Comparison of ENCODE assay signal across 13 cellular contexts in the genomic region with DNA sequence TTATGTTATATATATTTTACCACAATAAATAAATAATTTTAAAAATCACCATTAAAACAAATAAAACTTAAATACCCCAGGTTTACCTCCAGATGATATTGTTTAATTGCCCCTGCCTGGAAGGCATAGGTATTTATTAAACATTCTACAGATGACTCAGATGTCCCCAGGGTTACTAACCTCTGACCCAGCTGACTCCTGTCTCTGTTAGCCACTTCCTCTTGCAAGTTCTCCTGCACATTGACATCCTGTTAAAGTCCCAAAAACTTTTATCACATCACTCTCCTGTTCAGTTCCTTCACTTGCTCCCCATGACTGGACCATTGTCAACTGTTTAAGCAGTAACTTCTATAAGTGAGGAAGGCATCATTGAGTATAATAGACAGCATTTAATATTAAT. TPM values are rescaled to one million over a fixed set of nuclear protein-coding genes. Genes with fewer than 3 reads are reported as not detected.
DNase-seq lines count a peak whose midpoint lies in the region; ATAC-seq, FAIRE-seq and TF ChIP-seq lines count a peak whose summit lies in the region.
"Had no signal": no experiment of that assay in that cellular context is flagged by ENCODE, and none has a peak within 500 bp of the region (broad histone marks: within the 10 kb centered on the region; RNA-seq: fewer than 3 reads in every experiment).

No MANE protein-coding gene starts in this region.

- H3K36me3 Mint-ChIP-seq in MCF 10A (ENCODE audit: insufficient read depth, unreplicated experiment) (no peaks in the 10 kb centered on the region), nephron progenitor cell (ENCODE audit: low read depth) (no peaks in the 10 kb centered on the region)

- H3K4me3 Mint-ChIP-seq in MCF 10A (ENCODE audit: unreplicated experiment) (no peak overlapping the region), nephron progenitor cell (no peak overlapping the region)

- H3K27me3 Mint-ChIP-seq in MCF 10A (ENCODE audit: insufficient read depth, unreplicated experiment) (peaks cover 21% of the 10 kb centered on the region), nephron progenitor cell (ENCODE audit: low read depth, poor library complexity) (peaks cover 3% of the 10 kb centered on the region)

- H3K9me3 ChIP-seq in mammary epithelial cell (replicated peaks; ENCODE audit: insufficient read depth, low read length) (no peaks in the 10 kb centered on the region), OCI-LY3 (ENCODE audit: insufficient read depth, low read length) (no peaks in the 10 kb centered on the region)
- H3K9me3 ChIP-seq: transverse colon had no signal

- no peak overlapping the region for H2AFZ ChIP-seq in mammary epithelial cell (ENCODE audit: low read depth, low read length)
- no peak overlapping the region for H2AFZ ChIP-seq in OCI-LY3 (ENCODE audit: low read depth, low read length)

- H3K4me3 ChIP-seq in mammary epithelial cell (replicated peaks in 1 of 3; ENCODE audit: insufficient read depth in 1 of 3, low read depth in 2 of 3, low read length in 3 of 3) (no peak overlapping the region), OCI-LY3 (ENCODE audit: low read length) (no peak overlapping the region)
- H3K4me3 ChIP-seq: transverse colon had no signal

- H3K27ac ChIP-seq in mammary epithelial cell (ENCODE audit: insufficient read depth, low read depth, low read length) (no peak overlapping the region), OCI-LY3 (ENCODE audit: low read length) (no peak overlapping the region)
- H3K27ac ChIP-seq: transverse colon had no signal

- H3K4me1 ChIP-seq in mammary epithelial cell (ENCODE audit: insufficient read depth, low read length) (peaks cover 3% of the 10 kb centered on the region), OCI-LY3 (ENCODE audit: low read length) (peaks cover 40% of the 10 kb centered on the region)
- H3K4me1 ChIP-seq: transverse colon had no signal

- no peak overlapping the region for H3K27ac Mint-ChIP-seq in MCF 10A (ENCODE audit: low read depth, unreplicated experiment)
- no peak overlapping the region for H3K27ac Mint-ChIP-seq in nephron progenitor cell

- peak; percentile 99 for ATAC-seq in HG02981 (IDR thresholded peaks at IDR 0.05; ENCODE audit: unreplicated experiment)

- peak; percentile 6 for DNase-seq in MCF 10A (ENCODE audit: unreplicated experiment)
- DNase-seq in mammary epithelial cell = no peak
- no peak for DNase-seq in activated effector memory CD4-positive, alpha-beta T cell treated with Interleukin-2 at 50 U/mL for 16 hours
- no peak for DNase-seq in D721Med (ENCODE audit: insufficient read length, low spot score)
- DNase-seq in NCI-H226 = no peak
- no peak for DNase-seq in nephron progenitor cell
- DNase-seq: activated effector memory CD4-positive, alpha-beta T cell treated with anti-CD3 and anti-CD28 coated beads, Interleukin-2, amount 50 U/mL, for 16 hours; mesenchymal stem cell; transverse colon had no signal

- H4K20me1 ChIP-seq in mammary epithelial cell (ENCODE audit: insufficient read depth, low read length) (no peaks in the 10 kb centered on the region), OCI-LY3 (ENCODE audit: insufficient read depth, low read length) (no peaks in the 10 kb centered on the region)

- BruUV-seq in MCF 10A (replicated peaks; lab: Mats Ljungman, UMichigan) = no TSS peak
- BruUV-seq in mammary epithelial cell (replicated peaks; lab: Mats Ljungman, UMichigan) = no TSS peak

- H3K9me3 Mint-ChIP-seq in MCF 10A (ENCODE audit: unreplicated experiment) (no peaks in the 10 kb centered on the region), nephron progenitor cell (peaks cover 14% of the 10 kb centered on the region)

- H3K36me3 ChIP-seq in mammary epithelial cell (ENCODE audit: insufficient read depth, low read length) (no peaks in the 10 kb centered on the region), OCI-LY3 (replicated peaks; ENCODE audit: low read depth, low read length) (no peaks in the 10 kb centered on the region)
- H3K36me3 ChIP-seq: transverse colon had no signal

- no peak for FAIRE-seq in D721Med (lab: Jason Lieb, UNC)
- FAIRE-seq: endothelial cell of umbilical vein, GM12892 had no signal

- CTCF ChIA-PET in MCF 10A (lab: Yijun Ruan, JAX) (no interaction called here), mammary epithelial cell (lab: Charles Lee; ENCODE audit: low non-redundant PET) (no interaction called here)

- no peaks in the 10 kb centered on the region for H3K27me3 ChIP-seq in mammary epithelial cell (ENCODE audit: insufficient read depth, low read length)
- H3K27me3 ChIP-seq in OCI-LY3 (ENCODE audit: low read depth, low read length) = no peaks in the 10 kb centered on the region
- H3K27me3 ChIP-seq: transverse colon had no signal

- in situ Hi-C loops in mammary epithelial cell (cut with MboI; ENCODE audit: low sequenced_read_pairs in 2 of 2) = no loop called here

- H3K9ac ChIP-seq in mammary epithelial cell (ENCODE audit: insufficient read depth, low read length) (no peak overlapping the region), OCI-LY3 (ENCODE audit: low read length) (no peak overlapping the region)

- H3K4me2 ChIP-seq in mammary epithelial cell (ENCODE audit: insufficient read depth, low read depth, low read length) = no peak overlapping the region
- H3K4me2 ChIP-seq in OCI-LY3 (ENCODE audit: low read length) = peak overlapping the region; percentile 56

- TF ChIP-seq CTCF in MCF 10A (IDR thresholded peaks at IDR 0.05; ENCODE audit: unreplicated experiment) (no peak), mammary epithelial cell (conservative IDR thresholded peaks at IDR 0.05 in 1 of 2, IDR thresholded peaks at IDR 0.05 in 1 of 2; ENCODE audit: extremely low read depth in 1 of 2, insufficient read depth in 1 of 2, low read depth in 1 of 2, low read length in 2 of 2) (no peak), OCI-LY3 (IDR thresholded peaks at IDR 0.05; ENCODE audit: low read depth, low read length) (no peak), D721Med (IDR thresholded peaks at IDR 0.05; ENCODE audit: insufficient read depth, missing control alignments) (no peak), nephron progenitor cell (IDR thresholded peaks at IDR 0.05) (no peak)

- intact Hi-C loops in MCF 10A (cut with micrococcal nuclease) = no loop called here
- intact Hi-C loops in mammary epithelial cell (cut with micrococcal nuclease) = no loop called here

- dilution Hi-C loops in mammary epithelial cell (cut with HindIII; ENCODE audit: low sequenced_read_pairs) = no loop called here

- POLR2A ChIA-PET in MCF 10A (lab: Yijun Ruan, JAX) = no interaction called here

- H3K4me1 Mint-ChIP-seq in MCF 10A (ENCODE audit: insufficient read depth, unreplicated experiment) (no peaks in the 10 kb centered on the region), nephron progenitor cell (peaks cover 9% of the 10 kb centered on the region)

- no peaks in the 10 kb centered on the region for H3K79me2 ChIP-seq in mammary epithelial cell (ENCODE audit: insufficient read depth, low read length)
- no peaks in the 10 kb centered on the region for H3K79me2 ChIP-seq in OCI-LY3 (ENCODE audit: low read length)

RNA-seq across cellular contexts. Expression of a gene that starts 37.0 kb away (rescaled TPM):
- total RNA-seq in MCF 10A (2022) = not detected in 2 replicates
- not detected for total RNA-seq in mammary epithelial cell
- not detected for polyA plus RNA-seq in mammary epithelial cell
- not detected for polyA minus RNA-seq in mammary epithelial cell

RNA-seq across cellular contexts. Expression of a gene that starts 54.7 kb away (rescaled TPM):
- total RNA-seq in MCF 10A (2022) (not detected in 2 replicates), mammary epithelial cell (not detected)
- polyA plus RNA-seq in mammary epithelial cell = not detected
- not detected for polyA minus RNA-seq in mammary epithelial cell
- total RNA-seq: endothelial cell of umbilical vein had no signal
- polyA plus RNA-seq: endothelial cell of umbilical vein had no signal
